ENCODE assay signal across 8 cellular contexts in the genomic region with DNA sequence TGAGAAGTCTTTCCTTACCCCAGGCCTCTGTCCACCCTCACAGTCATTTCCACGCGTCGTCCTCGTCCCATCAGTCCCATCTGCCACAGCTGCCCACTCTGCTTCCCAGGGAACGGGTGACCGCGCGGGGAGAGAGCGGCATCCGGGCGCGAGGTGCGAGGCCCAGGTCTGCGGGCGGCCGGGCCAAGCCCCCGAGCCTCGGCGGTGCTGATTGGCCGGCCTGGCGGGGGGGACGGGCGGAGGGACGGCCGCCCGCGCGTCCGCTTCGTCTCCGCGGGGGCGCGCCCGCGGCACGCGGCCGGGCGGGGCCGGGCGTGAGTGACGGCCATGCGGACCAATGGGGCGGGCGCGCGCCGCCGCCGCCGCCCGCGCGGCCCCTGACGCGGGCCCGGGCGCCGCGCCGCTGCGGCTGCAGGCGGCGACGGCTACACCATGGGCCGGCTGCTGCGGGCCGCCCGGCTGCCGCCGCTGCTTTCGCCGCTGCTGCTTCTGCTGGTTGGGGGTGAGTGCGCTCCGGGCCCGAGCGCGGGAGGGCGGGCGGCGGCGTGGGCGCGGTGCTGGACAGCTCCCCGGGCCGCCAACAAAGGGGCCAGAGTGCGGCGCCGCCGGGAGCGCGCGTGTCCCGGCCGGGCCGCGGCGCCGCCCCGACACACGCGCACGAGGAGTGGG. TPM values are rescaled to one million over a fixed set of nuclear protein-coding genes. Genes with fewer than 3 reads are reported as not detected.
DNase-seq lines count a peak whose midpoint lies in the region; ATAC-seq and TF ChIP-seq lines count a peak whose summit lies in the region.

A gene with protein sequence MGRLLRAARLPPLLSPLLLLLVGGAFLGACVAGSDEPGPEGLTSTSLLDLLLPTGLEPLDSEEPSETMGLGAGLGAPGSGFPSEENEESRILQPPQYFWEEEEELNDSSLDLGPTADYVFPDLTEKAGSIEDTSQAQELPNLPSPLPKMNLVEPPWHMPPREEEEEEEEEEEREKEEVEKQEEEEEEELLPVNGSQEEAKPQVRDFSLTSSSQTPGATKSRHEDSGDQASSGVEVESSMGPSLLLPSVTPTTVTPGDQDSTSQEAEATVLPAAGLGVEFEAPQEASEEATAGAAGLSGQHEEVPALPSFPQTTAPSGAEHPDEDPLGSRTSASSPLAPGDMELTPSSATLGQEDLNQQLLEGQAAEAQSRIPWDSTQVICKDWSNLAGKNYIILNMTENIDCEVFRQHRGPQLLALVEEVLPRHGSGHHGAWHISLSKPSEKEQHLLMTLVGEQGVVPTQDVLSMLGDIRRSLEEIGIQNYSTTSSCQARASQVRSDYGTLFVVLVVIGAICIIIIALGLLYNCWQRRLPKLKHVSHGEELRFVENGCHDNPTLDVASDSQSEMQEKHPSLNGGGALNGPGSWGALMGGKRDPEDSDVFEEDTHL (plus strand): TSS at position 398 of the 669 bp plus-strand sequence. CDS start 35 bp downstream, at position 433.

- peaks cover 42% of the 10 kb centered on the region for H3K27me3 ChIP-seq in hepatocyte

- no peaks in the 10 kb centered on the region for H3K4me1 ChIP-seq in hepatocyte (ENCODE audit: insufficient read depth)

- no peaks in the 10 kb centered on the region for H4K20me1 ChIP-seq in hepatocyte (ENCODE audit: insufficient read depth, poor library complexity, severe bottlenecking)

- peak within 1 kb of the TSS; percentile 90 for H3K4me2 ChIP-seq in hepatocyte

- no peak for TF ChIP-seq CTCF in hepatocyte (IDR thresholded peaks at IDR 0.05; ENCODE audit: poor library complexity)

- no peak within 1 kb of the TSS for H3K4me3 ChIP-seq in hepatocyte

- H3K79me2 ChIP-seq in hepatocyte, result no peaks in the 10 kb centered on the region

- H3K36me3 ChIP-seq in hepatocyte (replicated peaks; ENCODE audit: insufficient read depth, low read depth), result no peaks in the 10 kb centered on the region

- no peak within 1 kb of the TSS for H2AFZ ChIP-seq in hepatocyte

- H3K9me3 ChIP-seq in hepatocyte (ENCODE audit: low read depth), result no peaks in the 10 kb centered on the region

- 11% methylated on average over 34 of the region's 104 CpGs for WGBS in hepatocyte (ENCODE audit: low lambda C conversion rate, missing lambda C conversion rate)

- DNase-seq in EL (peak; percentile 37), SHP77 (lab: John Stamatoyannopoulos, UW) (peak; percentile 34 to 61), astrocyte of the hippocampus (ENCODE audit: low read depth, low spot score) (peak; percentile 88), hepatocyte (ENCODE audit: low spot score) (peak; percentile 76), putamen (ENCODE audit: low spot score) (peak; percentile 38), GOT3 (lab: John Stamatoyannopoulos, UW) (no peak), NCI-H187 treated with DMSO at 0.1 percent for 48 hours (lab: John Stamatoyannopoulos, UW) (no peak)

- no peak within 1 kb of the TSS for H3K27ac ChIP-seq in hepatocyte

- peak; percentile 73 for ATAC-seq in HG02885 (IDR thresholded peaks at IDR 0.05; ENCODE audit: poor library complexity, unreplicated experiment)

- no peaks in the 10 kb centered on the region for H3K9me2 ChIP-seq in hepatocyte (replicated peaks; ENCODE audit: insufficient read depth)

RNA-seq across cellular contexts. Expression of the gene that starts here (rescaled TPM):
- 6.4 and 8.0 TPM in 2 replicates for total RNA-seq in hepatocyte
- 5.1 and 7.8 TPM in 2 replicates for polyA plus RNA-seq in hepatocyte

Comparison
In these comparisons a context has a peak if more than half of its experiments do, and no peak if none do; other contexts are left out.
1. DNase-seq: peak in EL (single experiment), SHP77 (2 of 2), astrocyte of the hippocampus (single experiment), hepatocyte (single experiment) and putamen (single experiment); none in GOT3 (single experiment) and NCI-H187 treated with DMSO at 0.1 percent for 48 hours (single experiment).